31 cellular contexts compared by ENCODE assay signal in the genomic region with DNA sequence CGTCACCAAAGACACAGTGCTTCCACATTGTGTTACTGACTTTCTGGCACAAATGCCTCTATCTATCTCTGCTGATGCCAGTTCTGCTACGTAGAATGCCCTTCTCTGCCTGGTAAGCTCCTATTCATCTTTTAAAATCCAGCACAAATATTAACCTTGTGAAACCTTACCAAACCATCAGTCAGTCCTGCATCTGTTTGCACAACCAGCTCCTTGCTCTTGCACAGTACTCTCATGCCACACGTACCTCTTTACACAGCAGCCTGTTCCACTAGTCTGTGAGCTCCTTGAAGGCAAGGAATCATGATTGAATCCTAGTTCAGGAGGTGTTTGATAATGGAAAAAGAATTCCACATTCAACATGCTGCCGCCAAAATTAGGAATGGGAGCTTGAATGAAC.
"Had no signal": no experiment of that assay in that cellular context is flagged by ENCODE, and none has a peak within 500 bp of the region (broad histone marks: within the 10 kb centered on the region; RNA-seq: fewer than 3 reads in every experiment).

No MANE protein-coding gene starts in this region.

- H3K27me3 Mint-ChIP-seq: activated CD4-positive, alpha-beta memory T cell treated with anti-CD3 and anti-CD28 coated beads, Interleukin-2, amount 10 ng/mL, durations not matched to agents 7 days and 5 days; activated CD4-positive, alpha-beta T cell treated with anti-CD3 and anti-CD28 coated beads for 36 hours; activated CD4-positive, alpha-beta T cell treated with anti-CD3 and anti-CD28 coated beads, Interleukin-2, amount 10 ng/mL, durations not matched to agents 7 days and 5 days; activated naive CD4-positive, alpha-beta T cell treated with anti-CD3 and anti-CD28 coated beads, Interleukin-2, amount 10 ng/mL, durations not matched to agents 7 days and 5 days; activated T-cell treated with anti-CD3 and anti-CD28 coated beads, Interleukin-2, amount 50 U/mL, for 24 hours; brain; central memory CD8-positive, alpha-beta T cell; dendritic cell treated with granulocyte-macrophage colony-stimulating factor and Interleukin-4, amounts not matched to agents 40 ng/mL and 50 ng/mL, for 4 days; T-helper 17 cell had no signal

- H3K27me3 ChIP-seq: ascending aorta, breast epithelium, cardiac muscle cell, dorsolateral prefrontal cortex had no signal

- H3K4me1 ChIP-seq: ascending aorta, breast epithelium had no signal

- H3K4me1 Mint-ChIP-seq: activated CD4-positive, alpha-beta memory T cell treated with anti-CD3 and anti-CD28 coated beads, Interleukin-2, amount 10 ng/mL, durations not matched to agents 7 days and 5 days; activated CD4-positive, alpha-beta T cell treated with anti-CD3 and anti-CD28 coated beads for 36 hours; activated CD4-positive, alpha-beta T cell treated with anti-CD3 and anti-CD28 coated beads, Interleukin-2, amount 10 ng/mL, durations not matched to agents 7 days and 5 days; activated naive CD4-positive, alpha-beta T cell treated with anti-CD3 and anti-CD28 coated beads, Interleukin-2, amount 10 ng/mL, durations not matched to agents 7 days and 5 days; central memory CD8-positive, alpha-beta T cell had no signal

- ATAC-seq: activated CD4-positive, alpha-beta T cell treated with anti-CD3 and anti-CD28 coated beads for 36 hours; activated naive CD4-positive, alpha-beta T cell treated with anti-CD3 and anti-CD28 coated beads, Interleukin-2, amount 50 U/mL, for 72 hours; activated T-cell treated with anti-CD3 and anti-CD28 coated beads, Interleukin-2, amount 50 U/mL, for 72 hours; esophagus mucosa; T-helper 17 cell had no signal

- H3K27ac ChIP-seq: ascending aorta, breast epithelium, cardiac muscle cell, coronary artery, dorsolateral prefrontal cortex had no signal

- H3K9me3 Mint-ChIP-seq: activated CD4-positive, alpha-beta T cell treated with anti-CD3 and anti-CD28 coated beads, Interleukin-2, amount 10 ng/mL, durations not matched to agents 7 days and 5 days; activated naive CD4-positive, alpha-beta T cell treated with anti-CD3 and anti-CD28 coated beads, Interleukin-2, amount 10 ng/mL, durations not matched to agents 7 days and 5 days; activated naive CD4-positive, alpha-beta T cell treated with anti-CD3 and anti-CD28 coated beads, Interleukin-2, amount 50 U/mL, for 72 hours; activated T-cell treated with anti-CD3 and anti-CD28 coated beads, Interleukin-2, amount 50 U/mL, for 24 hours; activated T-cell treated with anti-CD3 and anti-CD28 coated beads, Interleukin-2, amount 50 U/mL, for 72 hours; brain; central memory CD8-positive, alpha-beta T cell; dendritic cell treated with granulocyte-macrophage colony-stimulating factor and Interleukin-4, amounts not matched to agents 40 ng/mL and 50 ng/mL, for 4 days; endodermal cell; T-helper 2 cell treated with Interferon-gamma antibody and Interleukin-4, amounts not matched to agents 5 μg/mL and 100 μg/mL, for 36 hours had no signal

- H3K27ac Mint-ChIP-seq: activated CD4-positive, alpha-beta memory T cell treated with anti-CD3 and anti-CD28 coated beads, Interleukin-2, amount 10 ng/mL, durations not matched to agents 7 days and 5 days; activated CD4-positive, alpha-beta T cell treated with anti-CD3 and anti-CD28 coated beads for 36 hours; activated CD4-positive, alpha-beta T cell treated with anti-CD3 and anti-CD28 coated beads, Interleukin-2, amount 10 ng/mL, durations not matched to agents 7 days and 5 days; activated naive CD4-positive, alpha-beta T cell treated with anti-CD3 and anti-CD28 coated beads, Interleukin-2, amount 10 ng/mL, durations not matched to agents 7 days and 5 days; activated T-cell treated with anti-CD3 and anti-CD28 coated beads, Interleukin-2, amount 50 U/mL, for 24 hours; activated T-cell treated with anti-CD3 and anti-CD28 coated beads, Interleukin-2, amount 50 U/mL, for 72 hours; dendritic cell treated with granulocyte-macrophage colony-stimulating factor and Interleukin-4, amounts not matched to agents 40 ng/mL and 50 ng/mL, for 4 days; endodermal cell; T-helper 2 cell treated with Interferon-gamma antibody and Interleukin-4, amounts not matched to agents 5 μg/mL and 100 μg/mL, for 36 hours had no signal

- DNase-seq: activated CD4-positive, alpha-beta memory T cell treated with anti-CD3 and anti-CD28 coated beads, Interleukin-2, amount 10 ng/mL, durations not matched to agents 7 days and 5 days; activated CD4-positive, alpha-beta T cell treated with anti-CD3 and anti-CD28 coated beads for 36 hours; activated CD4-positive, alpha-beta T cell treated with anti-CD3 and anti-CD28 coated beads, Interleukin-2, amount 10 ng/mL, durations not matched to agents 7 days and 5 days; activated CD4-positive, alpha-beta T cell treated with anti-CD3 and anti-CD28 coated beads, Interleukin-2, amount 50 U/mL, for 4 hours; activated CD4-positive, CD25-positive, alpha-beta regulatory T cell; activated CD4-positive, CD25-positive, alpha-beta regulatory T cell treated with anti-CD3 and anti-CD28 coated beads, Interleukin-2, amount 50 U/mL, for 72 hours; activated CD8-positive, alpha-beta memory T cell treated with anti-CD3 and anti-CD28 coated beads, Interleukin-2, amount 50 U/mL, for 48 hours; activated gamma-delta T cell; activated naive CD4-positive, alpha-beta T cell; activated naive CD4-positive, alpha-beta T cell treated with anti-CD3 and anti-CD28 coated beads, Interleukin-2, amount 10 ng/mL, durations not matched to agents 7 days and 5 days; activated T-cell treated with anti-CD3 and anti-CD28 coated beads for 4 hours; activated T-cell treated with anti-CD3 and anti-CD28 coated beads, Interleukin-2, amount 50 U/mL, for 24 hours; activated T-cell treated with anti-CD3 and anti-CD28 coated beads, Interleukin-2, amount 50 U/mL, for 72 hours; dorsolateral prefrontal cortex; effector memory CD4-positive, alpha-beta T cell; endodermal cell; foreskin fibroblast; head of caudate nucleus; T-helper 1 cell; T-helper 17 cell; T1000 had no signal

- H3K9me3 ChIP-seq: ascending aorta, breast epithelium had no signal

- H3K4me3 ChIP-seq: ascending aorta, breast epithelium, cardiac muscle cell, coronary artery, dorsolateral prefrontal cortex had no signal

- H3K4me3 Mint-ChIP-seq: activated CD4-positive, alpha-beta memory T cell treated with anti-CD3 and anti-CD28 coated beads, Interleukin-2, amount 10 ng/mL, durations not matched to agents 7 days and 5 days; activated CD4-positive, alpha-beta T cell treated with anti-CD3 and anti-CD28 coated beads for 36 hours; activated CD4-positive, alpha-beta T cell treated with anti-CD3 and anti-CD28 coated beads, Interleukin-2, amount 10 ng/mL, durations not matched to agents 7 days and 5 days; activated naive CD4-positive, alpha-beta T cell treated with anti-CD3 and anti-CD28 coated beads, Interleukin-2, amount 10 ng/mL, durations not matched to agents 7 days and 5 days; activated T-cell treated with anti-CD3 and anti-CD28 coated beads, Interleukin-2, amount 50 U/mL, for 24 hours; activated T-cell treated with anti-CD3 and anti-CD28 coated beads, Interleukin-2, amount 50 U/mL, for 72 hours; brain; central memory CD8-positive, alpha-beta T cell; dendritic cell treated with granulocyte-macrophage colony-stimulating factor and Interleukin-4, amounts not matched to agents 40 ng/mL and 50 ng/mL, for 4 days; endodermal cell; T-helper 17 cell; T-helper 2 cell treated with Interferon-gamma antibody and Interleukin-4, amounts not matched to agents 5 μg/mL and 100 μg/mL, for 36 hours had no signal

- H3K36me3 ChIP-seq: breast epithelium had no signal
